Comparison of ENCODE assay signal across 21 cellular contexts in genomic region chr1:191889623-191890003, GRCh38.
DNase-seq lines count a peak whose midpoint lies in the region; ATAC-seq and TF ChIP-seq lines count a peak whose summit lies in the region.
"Had no signal": no experiment of that assay in that cellular context is flagged by ENCODE, and none has a peak within 500 bp of the region (broad histone marks: within the 10 kb centered on the region; RNA-seq: fewer than 3 reads in every experiment).

No MANE protein-coding gene starts in this region.

- H3K4me1 ChIP-seq in GM23338 (ENCODE audit: insufficient read depth) (no peaks in the 10 kb centered on the region), PC-9 (replicated peaks; ENCODE audit: insufficient read depth) (no peaks in the 10 kb centered on the region), smooth muscle cell (ENCODE audit: low read depth) (no peaks in the 10 kb centered on the region), upper lobe of left lung (no peaks in the 10 kb centered on the region)
- H3K4me1 ChIP-seq: BLaER1, Caco-2, SJCRH30 had no signal

- H3K9me3 ChIP-seq in PC-9 (ENCODE audit: insufficient read depth, low read depth): no peaks in the 10 kb centered on the region
- H3K9me3 ChIP-seq in smooth muscle cell (replicated peaks; ENCODE audit: low read depth): no peaks in the 10 kb centered on the region
- H3K9me3 ChIP-seq in upper lobe of left lung: no peaks in the 10 kb centered on the region
- H3K9me3 ChIP-seq: BLaER1, Caco-2, SJCRH30 had no signal

- H3K27ac Mint-ChIP-seq in GM23338: no peak overlapping the region
- H3K27ac Mint-ChIP-seq: CD4-positive, alpha-beta T cell; IgD-negative memory B cell had no signal

- intact Hi-C loops in PC-9 (cut with micrococcal nuclease; ENCODE audit: unreplicated experiment): no loop called here
- intact Hi-C loops in left cardiac atrium (cut with DNase I): no loop called here

- CTCF ChIA-PET in PC-9 (lab: Charles Lee): no interaction called here

- WGBS in smooth muscle cell (ENCODE audit: low lambda C conversion rate): 91% methylated on average over 3 of the region's 3 CpGs
- WGBS in upper lobe of left lung, 2 donors: 76 to 81% methylated on average over 3 of the region's 3 CpGs

- no peak for DNase-seq in GM23338 (ENCODE audit: low spot score)
- DNase-seq in PC-9: no peak
- no peak for DNase-seq in smooth muscle cell (lab: John Stamatoyannopoulos, UW; ENCODE audit: unreplicated experiment)
- DNase-seq in upper lobe of left lung: no peak
- no peak for DNase-seq in medulla oblongata (ENCODE audit: extremely low spot score)
- DNase-seq in left cardiac atrium: no peak
- DNase-seq: Caco-2; CD4-positive, alpha-beta T cell; DMS153; GDM1; GOT3; HCEC 1CT; NCI-H1092; NCI-H146; NCI-H2029; NCI-H510A treated with DMSO at 0.1 percent for 48 hours; SJCRH30; T-helper 1 cell had no signal

- BruUV-seq in PC-9 (replicated peaks; lab: Mats Ljungman, UMichigan): no TSS peak

- H3K79me2 ChIP-seq in GM23338 (replicated peaks; ENCODE audit: insufficient read depth) (no peaks in the 10 kb centered on the region), PC-9 (ENCODE audit: low read depth) (no peaks in the 10 kb centered on the region), smooth muscle cell (ENCODE audit: low read depth) (no peaks in the 10 kb centered on the region)

- TF ChIP-seq CTCF in GM23338 (conservative IDR thresholded peaks at IDR 0.05; ENCODE audit: low read depth in 2 of 2): no peak
- no peak for TF ChIP-seq CTCF in PC-9 (conservative IDR thresholded peaks at IDR 0.05)
- TF ChIP-seq CTCF in smooth muscle cell (IDR thresholded peaks at IDR 0.05; ENCODE audit: borderline replicate concordance, insufficient read depth, poor library complexity, severe bottlenecking): no peak
- no peak for TF ChIP-seq CTCF in upper lobe of left lung (IDR thresholded peaks at IDR 0.05)

- TF ChIP-seq EP300 in upper lobe of left lung (IDR thresholded peaks at IDR 0.05): no peak

- no peaks in the 10 kb centered on the region for H4K20me1 ChIP-seq in GM23338 (replicated peaks; ENCODE audit: insufficient read depth)
- H4K20me1 ChIP-seq in PC-9 (ENCODE audit: insufficient read depth): no peaks in the 10 kb centered on the region
- no peaks in the 10 kb centered on the region for H4K20me1 ChIP-seq in smooth muscle cell (ENCODE audit: low read depth)
- H4K20me1 ChIP-seq: BLaER1 had no signal

- ATAC-seq in GM18867 (IDR thresholded peaks at IDR 0.05; ENCODE audit: unreplicated experiment): peak; percentile 41
- no peak for ATAC-seq in GM23338
- no peak for ATAC-seq in upper lobe of left lung (ENCODE audit: low FRiP score in 2 of 2)
- no peak for ATAC-seq in left cardiac atrium

- H3K36me3 ChIP-seq in GM23338 (ENCODE audit: insufficient read depth): no peaks in the 10 kb centered on the region
- no peaks in the 10 kb centered on the region for H3K36me3 ChIP-seq in PC-9 (ENCODE audit: low read depth)
- no peaks in the 10 kb centered on the region for H3K36me3 ChIP-seq in smooth muscle cell (ENCODE audit: low read depth)
- no peaks in the 10 kb centered on the region for H3K36me3 ChIP-seq in upper lobe of left lung
- H3K36me3 ChIP-seq: BLaER1, SJCRH30 had no signal

- no peak overlapping the region for H3K9ac ChIP-seq in smooth muscle cell (ENCODE audit: low read depth)
- H3K9ac ChIP-seq: BLaER1 had no signal

- TF ChIP-seq POLR2A in upper lobe of left lung (IDR thresholded peaks at IDR 0.05): no peak

- no peak overlapping the region for H3K4me3 ChIP-seq in GM23338
- H3K4me3 ChIP-seq in PC-9: no peak overlapping the region
- H3K4me3 ChIP-seq in smooth muscle cell: no peak overlapping the region
- H3K4me3 ChIP-seq in upper lobe of left lung: no peak overlapping the region
- H3K4me3 ChIP-seq: BLaER1, SJCRH30 had no signal

- H3K9me2 ChIP-seq in GM23338 (ENCODE audit: insufficient read depth) (no peaks in the 10 kb centered on the region), PC-9 (ENCODE audit: insufficient read depth) (no peaks in the 10 kb centered on the region)

- POLR2A ChIA-PET in PC-9 (lab: Charles Lee; ENCODE audit: unreplicated experiment): no interaction called here

- H3K4me3 Mint-ChIP-seq in GM23338: no peak overlapping the region
- H3K4me3 Mint-ChIP-seq: CD4-positive, alpha-beta T cell; IgD-negative memory B cell had no signal

- H3K27me3 ChIP-seq in GM23338 (ENCODE audit: insufficient read depth) (no peaks in the 10 kb centered on the region), PC-9 (ENCODE audit: insufficient read depth, low read depth) (no peaks in the 10 kb centered on the region), smooth muscle cell (ENCODE audit: low read depth) (no peaks in the 10 kb centered on the region), upper lobe of left lung (no peaks in the 10 kb centered on the region)
- H3K27me3 ChIP-seq: BLaER1, SJCRH30 had no signal

- no peaks in the 10 kb centered on the region for H3F3A ChIP-seq in GM23338 (replicated peaks; ENCODE audit: low read depth)
- H3F3A ChIP-seq in PC-9 (ENCODE audit: insufficient read depth, low read depth): no peaks in the 10 kb centered on the region
- no peaks in the 10 kb centered on the region for H3F3A ChIP-seq in smooth muscle cell (ENCODE audit: low read depth)

- H3K27me3 Mint-ChIP-seq in GM23338 (ENCODE audit: insufficient read depth, low read depth, poor library complexity): no peaks in the 10 kb centered on the region
- H3K27me3 Mint-ChIP-seq: CD4-positive, alpha-beta T cell; IgD-negative memory B cell had no signal

- peak overlapping the region; percentile 75; the same call in 1 of the 2 replicates for H2AFZ ChIP-seq in GM23338
- H2AFZ ChIP-seq in PC-9: peak overlapping the region; percentile 37; the same call in 1 of the 2 replicates
- H2AFZ ChIP-seq in smooth muscle cell (ENCODE audit: low read depth): peak overlapping the region; percentile 35

- peaks cover 3% of the 10 kb centered on the region; the same call in 2 of the 3 replicates for H3K9me3 Mint-ChIP-seq in GM23338

- H3K27ac ChIP-seq in GM23338 (ENCODE audit: low read depth) (no peak overlapping the region), PC-9 (no peak overlapping the region), smooth muscle cell (ENCODE audit: low read depth) (no peak overlapping the region), upper lobe of left lung (no peak overlapping the region)
- H3K27ac ChIP-seq: BLaER1, SJCRH30 had no signal

- no peaks in the 10 kb centered on the region for H3K4me1 Mint-ChIP-seq in GM23338
- H3K4me1 Mint-ChIP-seq: IgD-negative memory B cell had no signal

- H3K4me2 ChIP-seq in GM23338 (no peak overlapping the region), PC-9 (no peak overlapping the region), smooth muscle cell (no peak overlapping the region)
- H3K4me2 ChIP-seq: BLaER1 had no signal

- H3K36me3 Mint-ChIP-seq in GM23338 (ENCODE audit: low read depth): no peaks in the 10 kb centered on the region
- H3K36me3 Mint-ChIP-seq: IgD-negative memory B cell had no signal

TF ChIP-seq in GM23338, 12 proteins besides CTCF, POLR2A, EP300 and RAD21 (continues in another document):
- no peak for TF ChIP-seq STAT1 (IDR thresholded peaks at IDR 0.05; ENCODE audit: unreplicated experiment)
- no peak for TF ChIP-seq NANOG (IDR thresholded peaks at IDR 0.05; ENCODE audit: borderline replicate concordance)
- no peak for TF ChIP-seq ZNF331 (CRISPR knock-in tag; IDR thresholded peaks at IDR 0.05; ENCODE audit: low read depth)
- TF ChIP-seq EZH2phosphoT487 (IDR thresholded peaks at IDR 0.05; ENCODE audit: unreplicated experiment): no peak
- no peak for TF ChIP-seq ETS1 (IDR thresholded peaks at IDR 0.05)
